In the genomic region with DNA sequence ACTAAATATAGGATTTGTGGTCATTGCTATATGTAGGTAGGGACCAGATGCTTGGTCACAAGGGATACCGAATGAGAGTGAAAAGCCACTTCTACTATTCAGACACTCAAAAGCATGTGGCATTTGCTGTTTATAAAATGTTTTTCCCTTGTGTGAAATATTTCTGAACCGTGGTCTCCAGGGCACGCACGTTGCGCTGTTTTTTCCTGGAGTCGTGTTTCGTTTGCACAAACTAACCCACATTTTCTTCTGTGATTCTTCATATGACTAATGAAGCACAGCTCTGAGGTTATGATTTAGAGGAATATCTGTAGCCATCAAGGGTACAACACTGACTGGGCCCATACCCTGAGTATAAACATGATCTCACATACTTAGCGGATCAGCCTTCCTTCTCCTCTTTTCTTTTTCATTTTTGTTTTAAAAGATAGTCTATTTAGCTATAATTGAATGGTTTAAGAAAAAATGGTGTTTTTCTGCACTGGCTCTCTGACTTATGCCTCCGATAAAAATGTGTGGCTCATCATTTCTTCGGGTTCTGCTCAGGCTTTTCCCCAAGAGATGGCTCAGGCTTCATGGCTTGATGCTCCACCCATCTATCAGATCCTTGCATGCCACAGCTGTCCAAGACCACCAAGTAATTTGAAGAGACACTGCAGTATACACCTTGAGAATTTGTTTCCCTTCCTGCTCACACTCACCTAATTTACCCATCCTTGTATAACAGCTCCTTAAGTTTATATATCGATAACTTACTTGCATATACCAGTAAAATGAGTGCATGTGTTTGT, we compare ENCODE assay signal across 1 cellular context.
TF ChIP-seq lines count a peak whose summit lies in the region.

No MANE protein-coding gene starts in this region.

TF ChIP-seq in GM12878, 131 proteins besides CTCF, POLR2A, EP300 and RAD21 (continued from another document):
- TF ChIP-seq, protein P1, sequence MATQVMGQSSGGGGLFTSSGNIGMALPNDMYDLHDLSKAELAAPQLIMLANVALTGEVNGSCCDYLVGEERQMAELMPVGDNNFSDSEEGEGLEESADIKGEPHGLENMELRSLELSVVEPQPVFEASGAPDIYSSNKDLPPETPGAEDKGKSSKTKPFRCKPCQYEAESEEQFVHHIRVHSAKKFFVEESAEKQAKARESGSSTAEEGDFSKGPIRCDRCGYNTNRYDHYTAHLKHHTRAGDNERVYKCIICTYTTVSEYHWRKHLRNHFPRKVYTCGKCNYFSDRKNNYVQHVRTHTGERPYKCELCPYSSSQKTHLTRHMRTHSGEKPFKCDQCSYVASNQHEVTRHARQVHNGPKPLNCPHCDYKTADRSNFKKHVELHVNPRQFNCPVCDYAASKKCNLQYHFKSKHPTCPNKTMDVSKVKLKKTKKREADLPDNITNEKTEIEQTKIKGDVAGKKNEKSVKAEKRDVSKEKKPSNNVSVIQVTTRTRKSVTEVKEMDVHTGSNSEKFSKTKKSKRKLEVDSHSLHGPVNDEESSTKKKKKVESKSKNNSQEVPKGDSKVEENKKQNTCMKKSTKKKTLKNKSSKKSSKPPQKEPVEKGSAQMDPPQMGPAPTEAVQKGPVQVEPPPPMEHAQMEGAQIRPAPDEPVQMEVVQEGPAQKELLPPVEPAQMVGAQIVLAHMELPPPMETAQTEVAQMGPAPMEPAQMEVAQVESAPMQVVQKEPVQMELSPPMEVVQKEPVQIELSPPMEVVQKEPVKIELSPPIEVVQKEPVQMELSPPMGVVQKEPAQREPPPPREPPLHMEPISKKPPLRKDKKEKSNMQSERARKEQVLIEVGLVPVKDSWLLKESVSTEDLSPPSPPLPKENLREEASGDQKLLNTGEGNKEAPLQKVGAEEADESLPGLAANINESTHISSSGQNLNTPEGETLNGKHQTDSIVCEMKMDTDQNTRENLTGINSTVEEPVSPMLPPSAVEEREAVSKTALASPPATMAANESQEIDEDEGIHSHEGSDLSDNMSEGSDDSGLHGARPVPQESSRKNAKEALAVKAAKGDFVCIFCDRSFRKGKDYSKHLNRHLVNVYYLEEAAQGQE (IDR thresholded peaks at IDR 0.05; ENCODE audit: low read depth, low read length): no peak
- TF ChIP-seq ZNF217 (IDR thresholded peaks at IDR 0.05) (no peak; the same call in 1 of the 2 replicates), BCL11A (IDR thresholded peaks at IDR 0.05; ENCODE audit: low read depth, low read length) (peak; percentile 92), ASH2L (IDR thresholded peaks at IDR 0.05; ENCODE audit: borderline replicate concordance, low read depth) (no peak), POU2F2 (IDR thresholded peaks at IDR 0.05; ENCODE audit: borderline replicate concordance, low read depth, low read length) (peak; percentile 69; the same call in 1 of the 3 replicates), PML (IDR thresholded peaks at IDR 0.05; ENCODE audit: low read length) (0 out of 2 replicates have a peak, but pooled peaks have one; percentile 34), CHD2 (IDR thresholded peaks at IDR 0.05; ENCODE audit: borderline replicate concordance, low read depth, low read length) (peak; percentile 81; the same call in 1 of the 2 replicates), HCFC1 (IDR thresholded peaks at IDR 0.05; ENCODE audit: low read length) (no peak), RELA (IDR thresholded peaks at IDR 0.05; ENCODE audit: borderline replicate concordance, partially characterized antibody) (no peak), CHD4 (IDR thresholded peaks at IDR 0.05) (no peak), HDAC2 (IDR thresholded peaks at IDR 0.05) (no peak), CEBPB (IDR thresholded peaks at IDR 0.05; ENCODE audit: borderline replicate concordance in 1 of 2, low read depth in 2 of 2, low read length in 2 of 2) (0 out of 4 replicates have a peak, but pooled peaks of 1 of the 2 experiments have one; percentile 70), IRF4 (IDR thresholded peaks at IDR 0.05; ENCODE audit: low read depth, low read length) (peak; percentile 89), PAX5 (IDR thresholded peaks at IDR 0.05; ENCODE audit: borderline replicate concordance, low read depth, low read length) (peak; percentile 70; the same call in 1 of the 2 replicates), MXI1 (IDR thresholded peaks at IDR 0.05; ENCODE audit: low read depth, low read length) (no peak), STAT3 (IDR thresholded peaks at IDR 0.05; ENCODE audit: low read depth, low read length) (no peak), EED (IDR thresholded peaks at IDR 0.05; ENCODE audit: low read depth) (peak; percentile 98), MTA3 (IDR thresholded peaks at IDR 0.05; ENCODE audit: borderline replicate concordance, low read length) (peak; percentile 98), WRNIP1 (IDR thresholded peaks at IDR 0.05; ENCODE audit: borderline replicate concordance, low read depth, low read length) (no peak), GABPA (IDR thresholded peaks at IDR 0.05; ENCODE audit: low read depth) (peak; percentile 50; the same call in 1 of the 2 replicates), CBX5 (IDR thresholded peaks at IDR 0.05; ENCODE audit: low read depth) (peak; percentile 54; the same call in 1 of the 2 replicates), SP1 (IDR thresholded peaks at IDR 0.05; ENCODE audit: low read depth, low read length) (peak; percentile 50), RUNX3 (IDR thresholded peaks at IDR 0.05; ENCODE audit: low read length) (peak; percentile 97), SRF (IDR thresholded peaks at IDR 0.05; ENCODE audit: low read depth in 2 of 2, low read length in 2 of 2) (no peak), E4F1 (IDR thresholded peaks at IDR 0.05; ENCODE audit: borderline replicate concordance, partially characterized antibody) (no peak), CBFB (IDR thresholded peaks at IDR 0.05; ENCODE audit: low read depth) (peak; percentile 75; the same call in 1 of the 2 replicates), SPI1 (IDR thresholded peaks at IDR 0.05; ENCODE audit: borderline replicate concordance, insufficient read depth, low read depth, low read length) (no peak), SUZ12 (IDR thresholded peaks at IDR 0.05; ENCODE audit: unreplicated experiment) (no peak), PRDM15 (CRISPR knock-in tag; IDR thresholded peaks at IDR 0.05) (no peak), HDAC6 (IDR thresholded peaks at IDR 0.05; ENCODE audit: unreplicated experiment) (no peak), NR2F1 (conservative IDR thresholded peaks at IDR 0.05) (peak; percentile 70), SMC3 (IDR thresholded peaks at IDR 0.05; ENCODE audit: borderline replicate concordance, low read length) (no peak), TCF3 (IDR thresholded peaks at IDR 0.05; ENCODE audit: borderline replicate concordance, insufficient read depth, low read depth, low read length) (peak; percentile 68; the same call in 1 of the 2 replicates), IKZF1 (conservative IDR thresholded peaks at IDR 0.05) (peak; percentile 96), MTA2 (IDR thresholded peaks at IDR 0.05; ENCODE audit: low read depth) (peak; percentile 94), BRCA1 (IDR thresholded peaks at IDR 0.05; ENCODE audit: low read depth, low read length) (no peak), BMI1 (IDR thresholded peaks at IDR 0.05; ENCODE audit: borderline replicate concordance) (peak; percentile 73; the same call in 1 of the 2 replicates)
- TF ChIP-seq, protein P2, sequence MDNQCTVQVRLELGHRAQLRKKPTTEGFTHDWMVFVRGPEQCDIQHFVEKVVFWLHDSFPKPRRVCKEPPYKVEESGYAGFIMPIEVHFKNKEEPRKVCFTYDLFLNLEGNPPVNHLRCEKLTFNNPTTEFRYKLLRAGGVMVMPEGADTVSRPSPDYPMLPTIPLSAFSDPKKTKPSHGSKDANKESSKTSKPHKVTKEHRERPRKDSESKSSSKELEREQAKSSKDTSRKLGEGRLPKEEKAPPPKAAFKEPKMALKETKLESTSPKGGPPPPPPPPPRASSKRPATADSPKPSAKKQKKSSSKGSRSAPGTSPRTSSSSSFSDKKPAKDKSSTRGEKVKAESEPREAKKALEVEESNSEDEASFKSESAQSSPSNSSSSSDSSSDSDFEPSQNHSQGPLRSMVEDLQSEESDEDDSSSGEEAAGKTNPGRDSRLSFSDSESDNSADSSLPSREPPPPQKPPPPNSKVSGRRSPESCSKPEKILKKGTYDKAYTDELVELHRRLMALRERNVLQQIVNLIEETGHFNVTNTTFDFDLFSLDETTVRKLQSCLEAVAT (IDR thresholded peaks at IDR 0.05): 0 out of 2 replicates have a peak, but pooled peaks have one; percentile 17
- TF ChIP-seq, protein P3, sequence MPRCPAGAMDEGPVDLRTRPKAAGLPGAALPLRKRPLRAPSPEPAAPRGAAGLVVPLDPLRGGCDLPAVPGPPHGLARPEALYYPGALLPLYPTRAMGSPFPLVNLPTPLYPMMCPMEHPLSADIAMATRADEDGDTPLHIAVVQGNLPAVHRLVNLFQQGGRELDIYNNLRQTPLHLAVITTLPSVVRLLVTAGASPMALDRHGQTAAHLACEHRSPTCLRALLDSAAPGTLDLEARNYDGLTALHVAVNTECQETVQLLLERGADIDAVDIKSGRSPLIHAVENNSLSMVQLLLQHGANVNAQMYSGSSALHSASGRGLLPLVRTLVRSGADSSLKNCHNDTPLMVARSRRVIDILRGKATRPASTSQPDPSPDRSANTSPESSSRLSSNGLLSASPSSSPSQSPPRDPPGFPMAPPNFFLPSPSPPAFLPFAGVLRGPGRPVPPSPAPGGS (IDR thresholded peaks at IDR 0.05; ENCODE audit: borderline replicate concordance, insufficient read depth, low read depth, low read length, poor library complexity, severe bottlenecking): peak; percentile 91
- TF ChIP-seq, protein P4, sequence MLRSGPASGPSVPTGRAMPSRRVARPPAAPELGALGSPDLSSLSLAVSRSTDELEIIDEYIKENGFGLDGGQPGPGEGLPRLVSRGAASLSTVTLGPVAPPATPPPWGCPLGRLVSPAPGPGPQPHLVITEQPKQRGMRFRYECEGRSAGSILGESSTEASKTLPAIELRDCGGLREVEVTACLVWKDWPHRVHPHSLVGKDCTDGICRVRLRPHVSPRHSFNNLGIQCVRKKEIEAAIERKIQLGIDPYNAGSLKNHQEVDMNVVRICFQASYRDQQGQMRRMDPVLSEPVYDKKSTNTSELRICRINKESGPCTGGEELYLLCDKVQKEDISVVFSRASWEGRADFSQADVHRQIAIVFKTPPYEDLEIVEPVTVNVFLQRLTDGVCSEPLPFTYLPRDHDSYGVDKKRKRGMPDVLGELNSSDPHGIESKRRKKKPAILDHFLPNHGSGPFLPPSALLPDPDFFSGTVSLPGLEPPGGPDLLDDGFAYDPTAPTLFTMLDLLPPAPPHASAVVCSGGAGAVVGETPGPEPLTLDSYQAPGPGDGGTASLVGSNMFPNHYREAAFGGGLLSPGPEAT (IDR thresholded peaks at IDR 0.05; ENCODE audit: low read depth): peak; percentile 95
- TF ChIP-seq, protein P5, sequence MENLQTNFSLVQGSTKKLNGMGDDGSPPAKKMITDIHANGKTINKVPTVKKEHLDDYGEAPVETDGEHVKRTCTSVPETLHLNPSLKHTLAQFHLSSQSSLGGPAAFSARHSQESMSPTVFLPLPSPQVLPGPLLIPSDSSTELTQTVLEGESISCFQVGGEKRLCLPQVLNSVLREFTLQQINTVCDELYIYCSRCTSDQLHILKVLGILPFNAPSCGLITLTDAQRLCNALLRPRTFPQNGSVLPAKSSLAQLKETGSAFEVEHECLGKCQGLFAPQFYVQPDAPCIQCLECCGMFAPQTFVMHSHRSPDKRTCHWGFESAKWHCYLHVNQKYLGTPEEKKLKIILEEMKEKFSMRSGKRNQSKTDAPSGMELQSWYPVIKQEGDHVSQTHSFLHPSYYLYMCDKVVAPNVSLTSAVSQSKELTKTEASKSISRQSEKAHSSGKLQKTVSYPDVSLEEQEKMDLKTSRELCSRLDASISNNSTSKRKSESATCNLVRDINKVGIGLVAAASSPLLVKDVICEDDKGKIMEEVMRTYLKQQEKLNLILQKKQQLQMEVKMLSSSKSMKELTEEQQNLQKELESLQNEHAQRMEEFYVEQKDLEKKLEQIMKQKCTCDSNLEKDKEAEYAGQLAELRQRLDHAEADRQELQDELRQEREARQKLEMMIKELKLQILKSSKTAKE (IDR thresholded peaks at IDR 0.05; ENCODE audit: low read depth, poor library complexity, severe bottlenecking): peak; percentile 86
